Comparison of ENCODE assay signal across 12 cellular contexts in the genomic region with DNA sequence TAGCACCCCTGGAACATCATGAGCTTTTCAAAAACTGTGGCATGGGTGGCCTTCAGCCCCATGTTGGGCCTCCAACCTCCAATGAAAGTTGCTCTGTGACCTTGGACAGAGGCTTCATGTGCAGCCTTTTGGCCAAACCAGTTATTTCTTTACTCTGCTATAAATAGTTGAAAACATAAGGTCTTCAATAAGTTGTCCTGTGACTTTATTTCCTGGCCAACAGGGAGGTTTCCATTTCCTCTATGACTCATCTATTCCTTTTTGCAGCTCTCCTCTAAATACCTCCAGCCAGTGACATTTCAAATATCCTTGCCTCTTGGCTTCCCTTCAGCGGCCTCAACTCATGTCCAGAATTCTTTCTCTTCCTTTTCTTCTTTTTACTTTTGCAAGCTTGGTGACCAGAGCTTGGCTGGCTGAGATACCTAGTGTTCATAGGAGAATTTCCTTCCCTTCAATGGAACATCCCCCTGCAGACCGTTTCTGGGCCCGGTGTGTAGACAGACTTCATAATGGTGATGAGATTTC. TPM values are rescaled to one million over a fixed set of nuclear protein-coding genes. Genes with fewer than 3 reads are reported as not detected.
DNase-seq lines count a peak whose midpoint lies in the region; ATAC-seq and TF ChIP-seq lines count a peak whose summit lies in the region.
"Had no signal": no experiment of that assay in that cellular context is flagged by ENCODE, and none has a peak within 500 bp of the region (broad histone marks: within the 10 kb centered on the region; RNA-seq: fewer than 3 reads in every experiment).

No MANE protein-coding gene starts in this region.

- peak overlapping the region; percentile 91 for H2BK5ac ChIP-seq in mesenchymal stem cell (ENCODE audit: low read depth, low read length, poor library complexity, severe bottlenecking)

- H3K36me3 ChIP-seq in body of pancreas (replicated peaks in 1 of 2; ENCODE audit: insufficient read depth in 1 of 2, low read depth in 2 of 2) = no peaks in the 10 kb centered on the region
- no peaks in the 10 kb centered on the region for H3K36me3 ChIP-seq in mesenchymal stem cell (ENCODE audit: control insufficient read depth in 1 of 2, insufficient read depth in 2 of 2, low read depth in 1 of 2, low read length in 2 of 2)

- H4K8ac ChIP-seq in mesenchymal stem cell (ENCODE audit: low read length) = no peak overlapping the region

- TF ChIP-seq RAD21 in Ishikawa (IDR thresholded peaks at IDR 0.05; ENCODE audit: low read depth) = no peak

- no peak for TF ChIP-seq POLR2A in body of pancreas (IDR thresholded peaks at IDR 0.05)

- no peak overlapping the region for H3K4ac ChIP-seq in mesenchymal stem cell (ENCODE audit: low read depth in 1 of 2, low read length in 2 of 2)

- intact Hi-C loops in body of pancreas (cut with DNase I) = no loop called here

- H3K18ac ChIP-seq in mesenchymal stem cell (ENCODE audit: low read depth in 1 of 2, low read length in 2 of 2) = no peak overlapping the region

- no peak overlapping the region for H2BK120ac ChIP-seq in mesenchymal stem cell (ENCODE audit: low read depth, low read length)

- H2AK5ac ChIP-seq in mesenchymal stem cell (ENCODE audit: low read length, severe bottlenecking) = peak overlapping the region; percentile 51

- no peak overlapping the region for H3K4me2 ChIP-seq in mesenchymal stem cell (ENCODE audit: low read length, poor library complexity, severe bottlenecking)

- peak overlapping the region; percentile 70 for H3K9ac ChIP-seq in mesenchymal stem cell (ENCODE audit: low read length)

- peaks cover 3% of the 10 kb centered on the region for H3K4me1 ChIP-seq in body of pancreas
- peaks cover 11% of the 10 kb centered on the region for H3K4me1 ChIP-seq in mesenchymal stem cell (ENCODE audit: control insufficient read depth, insufficient read depth, low read depth, low read length)

- H3K4me3 ChIP-seq in body of pancreas = no peak overlapping the region
- H3K4me3 ChIP-seq in mesenchymal stem cell (ENCODE audit: insufficient read depth in 1 of 2, low read depth in 1 of 2, low read length in 2 of 2) = peak overlapping the region in 1 of 2 experiments; percentile 30

- TF ChIP-seq EP300 in Ishikawa (IDR thresholded peaks at IDR 0.05; ENCODE audit: borderline replicate concordance) = no peak

- H3K27me3 ChIP-seq in body of pancreas (no peaks in the 10 kb centered on the region), mesenchymal stem cell (ENCODE audit: control insufficient read depth in 1 of 2, insufficient read depth in 1 of 2, low read length in 2 of 2) (no peaks in the 10 kb centered on the region)

- H4K91ac ChIP-seq in mesenchymal stem cell (ENCODE audit: low read length) = no peak overlapping the region

- H2BK15ac ChIP-seq in mesenchymal stem cell (ENCODE audit: low read depth, poor library complexity, severe bottlenecking) = no peak overlapping the region

- H2AFZ ChIP-seq in mesenchymal stem cell (ENCODE audit: low read depth, low read length) = no peak overlapping the region

- WGBS in body of pancreas, 2 donors = 67 to 73% methylated on average over 3 of the region's 3 CpGs
- no CpG with 5 or more reads among the region's 3 CpGs for WGBS in mesenchymal stem cell

- DNase-seq in AG20443 (ENCODE audit: low spot score) = peak; percentile 40
- peak in 1 of 4 donors; percentile 27 for DNase-seq in body of pancreas
- peak; percentile 62 for DNase-seq in mesenchymal stem cell
- no peak for DNase-seq in HPDE6-E6E7 (ENCODE audit: extremely low spot score)
- DNase-seq in activated CD8-positive, alpha-beta memory T cell treated with anti-CD3 and anti-CD28 coated beads, Interleukin-2, amount 50 U/mL, for 48 hours = no peak
- no peak for DNase-seq in T-helper 9 cell
- DNase-seq: activated naive CD4-positive, alpha-beta T cell treated with Interleukin-2 at 50 U/mL for 16 hours; endodermal cell; NCI-H774; retina had no signal

- peak; percentile 36 for ATAC-seq in body of pancreas
- ATAC-seq in HG03432 (IDR thresholded peaks at IDR 0.05; ENCODE audit: unreplicated experiment) = no peak

- H3K79me1 ChIP-seq in mesenchymal stem cell (replicated peaks; ENCODE audit: low read length, poor library complexity, severe bottlenecking) = no peaks in the 10 kb centered on the region

- no peak overlapping the region for H3K14ac ChIP-seq in mesenchymal stem cell (ENCODE audit: low read length in 2 of 2)

- no peak overlapping the region for H2BK12ac ChIP-seq in mesenchymal stem cell (ENCODE audit: low read length in 2 of 2)

- H3K27ac ChIP-seq in body of pancreas (peak overlapping the region in 2 of 4 donors; percentile 58 to 59), mesenchymal stem cell (ENCODE audit: low read length, poor library complexity, severe bottlenecking) (peak overlapping the region; percentile 98)

- H3K9me3 ChIP-seq in body of pancreas = no peaks in the 10 kb centered on the region
- no peaks in the 10 kb centered on the region for H3K9me3 ChIP-seq in mesenchymal stem cell (ENCODE audit: control insufficient read depth, low read length)

- no peak for TF ChIP-seq CTCF in body of pancreas (IDR thresholded peaks at IDR 0.05)

- no peak overlapping the region for H3K23ac ChIP-seq in mesenchymal stem cell (ENCODE audit: low read length in 2 of 2)

TF ChIP-seq in Ishikawa, 13 proteins besides CTCF, POLR2A, EP300 and RAD21:
- TF ChIP-seq, protein P1, sequence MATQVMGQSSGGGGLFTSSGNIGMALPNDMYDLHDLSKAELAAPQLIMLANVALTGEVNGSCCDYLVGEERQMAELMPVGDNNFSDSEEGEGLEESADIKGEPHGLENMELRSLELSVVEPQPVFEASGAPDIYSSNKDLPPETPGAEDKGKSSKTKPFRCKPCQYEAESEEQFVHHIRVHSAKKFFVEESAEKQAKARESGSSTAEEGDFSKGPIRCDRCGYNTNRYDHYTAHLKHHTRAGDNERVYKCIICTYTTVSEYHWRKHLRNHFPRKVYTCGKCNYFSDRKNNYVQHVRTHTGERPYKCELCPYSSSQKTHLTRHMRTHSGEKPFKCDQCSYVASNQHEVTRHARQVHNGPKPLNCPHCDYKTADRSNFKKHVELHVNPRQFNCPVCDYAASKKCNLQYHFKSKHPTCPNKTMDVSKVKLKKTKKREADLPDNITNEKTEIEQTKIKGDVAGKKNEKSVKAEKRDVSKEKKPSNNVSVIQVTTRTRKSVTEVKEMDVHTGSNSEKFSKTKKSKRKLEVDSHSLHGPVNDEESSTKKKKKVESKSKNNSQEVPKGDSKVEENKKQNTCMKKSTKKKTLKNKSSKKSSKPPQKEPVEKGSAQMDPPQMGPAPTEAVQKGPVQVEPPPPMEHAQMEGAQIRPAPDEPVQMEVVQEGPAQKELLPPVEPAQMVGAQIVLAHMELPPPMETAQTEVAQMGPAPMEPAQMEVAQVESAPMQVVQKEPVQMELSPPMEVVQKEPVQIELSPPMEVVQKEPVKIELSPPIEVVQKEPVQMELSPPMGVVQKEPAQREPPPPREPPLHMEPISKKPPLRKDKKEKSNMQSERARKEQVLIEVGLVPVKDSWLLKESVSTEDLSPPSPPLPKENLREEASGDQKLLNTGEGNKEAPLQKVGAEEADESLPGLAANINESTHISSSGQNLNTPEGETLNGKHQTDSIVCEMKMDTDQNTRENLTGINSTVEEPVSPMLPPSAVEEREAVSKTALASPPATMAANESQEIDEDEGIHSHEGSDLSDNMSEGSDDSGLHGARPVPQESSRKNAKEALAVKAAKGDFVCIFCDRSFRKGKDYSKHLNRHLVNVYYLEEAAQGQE (IDR thresholded peaks at IDR 0.05; ENCODE audit: low read depth) = peak; percentile 50; the same call in 1 of the 2 replicates
- no peak for TF ChIP-seq TCF12 (IDR thresholded peaks at IDR 0.05; ENCODE audit: low read depth)
TF ChIP-seq in Ishikawa: peak in this region for 1.

RNA-seq across cellular contexts. Expression of gene TRIM67, which starts 22.7 kb away (rescaled TPM):
- total RNA-seq in body of pancreas = under 1 TPM in 1 of 2 donors, not detected in 1; under 0.01 TPM
- polyA plus RNA-seq in mesenchymal stem cell (2013, experiment 1 of 2) = 0.01 TPM
- polyA plus RNA-seq in mesenchymal stem cell (2013, experiment 2 of 2) = 0.03 TPM

Comparison
In these comparisons a context has a peak if more than half of its experiments do, and no peak if none do; other contexts are left out.
1. DNase-seq: peak in AG20443 (single experiment) and mesenchymal stem cell (single experiment); none in HPDE6-E6E7 (single experiment), activated CD8-positive, alpha-beta memory T cell treated with anti-CD3 and anti-CD28 coated beads, Interleukin-2, amount 50 U/mL, for 48 hours (single experiment) and T-helper 9 cell (single experiment).